12 cellular contexts compared by ENCODE assay signal in the genomic region with DNA sequence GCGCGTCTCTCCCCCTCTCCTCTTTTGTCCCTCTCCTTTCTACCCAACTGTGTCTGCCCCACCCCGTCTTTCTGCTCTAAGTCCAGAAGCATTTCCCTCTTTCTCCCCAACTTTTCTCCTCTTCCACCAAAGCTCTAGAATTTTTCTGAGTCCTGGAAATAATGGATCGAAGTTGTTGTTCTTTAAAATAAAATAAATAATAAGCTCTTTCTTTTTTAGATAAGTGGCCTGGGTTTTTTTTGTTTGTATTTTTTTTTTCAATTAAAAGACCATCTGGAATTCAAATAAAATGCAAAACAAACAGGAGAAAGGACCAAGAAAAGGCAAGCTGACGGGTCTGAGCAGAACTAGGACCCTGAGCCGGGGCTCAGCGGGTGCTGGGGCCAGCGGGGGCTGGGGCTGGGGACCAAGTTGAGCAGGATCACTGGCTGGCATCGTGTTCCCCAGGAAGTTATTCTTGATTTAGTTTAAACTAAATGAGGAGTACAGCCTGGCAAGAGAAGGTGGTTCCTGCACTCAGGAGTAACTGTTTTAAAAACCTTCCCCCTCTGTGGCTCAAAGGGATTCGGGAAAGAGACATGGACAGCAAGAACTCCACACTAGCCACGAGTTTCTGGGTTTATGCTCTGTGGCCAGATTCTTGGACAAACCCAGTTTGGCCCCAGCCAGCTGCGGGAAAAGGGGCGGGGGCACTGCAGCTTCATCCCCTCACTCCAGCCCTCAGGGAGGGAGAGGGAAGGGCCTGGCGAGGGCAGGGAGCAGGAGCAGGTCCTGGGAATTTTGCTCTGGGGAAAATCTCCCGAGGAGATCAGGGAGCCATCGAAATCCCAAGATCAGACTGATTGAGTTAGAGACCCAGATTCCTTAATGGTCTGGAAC. TPM values are rescaled to one million over a fixed set of nuclear protein-coding genes. Genes with fewer than 3 reads are reported as not detected.
DNase-seq lines count a peak whose midpoint lies in the region; ATAC-seq and TF ChIP-seq lines count a peak whose summit lies in the region.
"Had no signal": no experiment of that assay in that cellular context is flagged by ENCODE, and none has a peak within 500 bp of the region (broad histone marks: within the 10 kb centered on the region; RNA-seq: fewer than 3 reads in every experiment).

No MANE protein-coding gene starts in this region.

- H2BK15ac ChIP-seq in mesendoderm (replicated peaks; ENCODE audit: low read depth) = no peak overlapping the region

- H3K9me3 Mint-ChIP-seq in brain = no peaks in the 10 kb centered on the region

- H3K36me3 Mint-ChIP-seq in brain = no peaks in the 10 kb centered on the region

- peak in 1 of 5 donors; percentile 25 for DNase-seq in heart left ventricle
- DNase-seq in left ventricle myocardium superior = no peak
- DNase-seq in mesendoderm = peak; percentile 69
- peak; percentile 15 to 53 for DNase-seq in aorta
- DNase-seq: ACHN, NCI-H226 had no signal

- H2BK5ac ChIP-seq in mesendoderm (ENCODE audit: low read length) = no peak overlapping the region

- TF ChIP-seq CTCF in heart left ventricle (IDR thresholded peaks at IDR 0.05) (no peak), brain (conservative IDR thresholded peaks at IDR 0.05) (no peak)

- H4K8ac ChIP-seq in mesendoderm (ENCODE audit: low read depth, low read length) = no peak overlapping the region

- no peak overlapping the region for H3K56ac ChIP-seq in mesendoderm (ENCODE audit: low read length)

- H3K4me1 ChIP-seq in heart left ventricle (peaks cover 0 to 85% (median 52%) of the 10 kb centered on the region in 12 donors), mesendoderm (ENCODE audit: control insufficient read depth, low read depth, low read length) (peaks cover 13% of the 10 kb centered on the region), aorta (ENCODE audit: control insufficient read depth in 1 of 2, insufficient read depth in 2 of 2, low read length in 2 of 2) (no peaks in the 10 kb centered on the region)

- ATAC-seq in heart left ventricle (no peak), left ventricle myocardium superior (no peak), aorta (ENCODE audit: low FRiP score) (no peak), GM18519 (IDR thresholded peaks at IDR 0.05; ENCODE audit: low FRiP score, unreplicated experiment) (no peak), HG02970 (IDR thresholded peaks at IDR 0.05; ENCODE audit: low FRiP score, unreplicated experiment) (no peak), esophagus mucosa (no peak)

- WGBS in heart left ventricle, 4 donors = 19 to 29% (median 25%) methylated on average over 16 of the region's 16 CpGs
- WGBS in mesendoderm (ENCODE audit: extremely low coverage, insufficient coverage, low lambda C conversion rate) = no CpG with 5 or more reads among the region's 16 CpGs
- WGBS in aorta, 2 donors = 41 to 61% methylated on average over 16 of the region's 16 CpGs

- H3K23ac ChIP-seq in mesendoderm (ENCODE audit: low read length) = no peak overlapping the region

- no peak overlapping the region for H2AK5ac ChIP-seq in mesendoderm (ENCODE audit: low read length)

- intact Hi-C loops in heart left ventricle (cut with DNase I) (loop anchor here in 6 of 10 donors (5.0 kb wide), 5 partner anchors 57 to 407 kb away; no protein-coding TSS in a partner anchor), left ventricle myocardium superior (cut with micrococcal nuclease) (no loop called here), aorta (cut with DNase I) (loop anchor here in 1 of 2 donors (5.0 kb wide), 1 partner anchor 52 kb away; no protein-coding TSS in a partner anchor)

- no peak for TF ChIP-seq POLR2A in heart left ventricle (IDR thresholded peaks at IDR 0.05)

- no peak overlapping the region for H3K4ac ChIP-seq in mesendoderm (ENCODE audit: low read depth, low read length)

- H2BK120ac ChIP-seq in mesendoderm (ENCODE audit: low read depth, low read length) = no peak overlapping the region

- peaks cover 40% of the 10 kb centered on the region for H3K4me1 Mint-ChIP-seq in brain

- no peak overlapping the region for H3K4me2 ChIP-seq in mesendoderm (ENCODE audit: low read length)

- peak overlapping the region; percentile 63 to 98 (median 84) for H3K27ac ChIP-seq in heart left ventricle
- no peak overlapping the region for H3K27ac ChIP-seq in mesendoderm (ENCODE audit: low read depth, low read length)
- no peak overlapping the region for H3K27ac ChIP-seq in aorta (ENCODE audit: low read depth in 1 of 2, low read length in 2 of 2)

- H3K4me3 ChIP-seq in heart left ventricle (peak overlapping the region; percentile 59 to 84 (median 70)), mesendoderm (ENCODE audit: low read length) (no peak overlapping the region), aorta (ENCODE audit: low read length in 2 of 2) (no peak overlapping the region)

- no peaks in the 10 kb centered on the region for H3K79me2 ChIP-seq in mesendoderm (ENCODE audit: control insufficient read depth, insufficient read depth, low read length)

- H3K27me3 ChIP-seq in heart left ventricle (peaks cover 30 to 96% (median 67%) of the 10 kb centered on the region in 9 donors), mesendoderm (ENCODE audit: insufficient read depth, low read length, poor library complexity) (peaks cover 34% of the 10 kb centered on the region), aorta (ENCODE audit: control insufficient read depth in 1 of 2, insufficient read depth in 2 of 2, low read length in 1 of 2) (no peaks in the 10 kb centered on the region)

- no peaks in the 10 kb centered on the region for H3K79me1 ChIP-seq in mesendoderm (ENCODE audit: low read length)

- H3K4me3 Mint-ChIP-seq in brain = peak overlapping the region in 3 of 5 experiments; percentile 53 to 75 (median 56)

- peaks cover 100% of the 10 kb centered on the region for H3K27me3 Mint-ChIP-seq in brain

- H3K9me3 ChIP-seq in heart left ventricle (no peaks in the 10 kb centered on the region), aorta (ENCODE audit: control insufficient read depth, low read length) (no peaks in the 10 kb centered on the region)

- H3K9ac ChIP-seq in mesendoderm (ENCODE audit: low read length) = no peak overlapping the region

- H4K5ac ChIP-seq in mesendoderm (ENCODE audit: low read length) = no peak overlapping the region

- H3K27ac Mint-ChIP-seq in brain = no peak overlapping the region

- peaks cover 0 to 29% (median 7%) of the 10 kb centered on the region in 9 donors for H3K36me3 ChIP-seq in heart left ventricle
- no peaks in the 10 kb centered on the region for H3K36me3 ChIP-seq in mesendoderm (ENCODE audit: control insufficient read depth, insufficient read depth, low read length)
- H3K36me3 ChIP-seq in aorta (ENCODE audit: control insufficient read depth in 1 of 2, insufficient read depth in 2 of 2, low read length in 1 of 2) = no peaks in the 10 kb centered on the region

- H3K18ac ChIP-seq in mesendoderm (ENCODE audit: low read length) = no peak overlapping the region

RNA-seq across cellular contexts. Expression of a gene that starts 8.4 kb away (rescaled TPM):
- total RNA-seq in heart left ventricle = 10 to 100 TPM in 7 of 9 donors, 1 to 10 TPM in 2; 6.0 to 30.7 (median 12.3) TPM
- polyA plus RNA-seq in heart left ventricle = 10 to 100 TPM; 16.8 to 18.2 TPM
- total RNA-seq in left ventricle myocardium superior = 8.0 TPM
- 3.7 TPM for polyA plus RNA-seq in brain (ENCODE audit: insufficient read depth, low read depth, low replicate concordance)
- 0.80 TPM for polyA plus RNA-seq in mesendoderm (2013, experiment 1 of 2)
- polyA plus RNA-seq in mesendoderm (2013, experiment 2 of 2) = 0.69 TPM
- 10 to 100 TPM; 12.5 to 39.5 TPM for total RNA-seq in aorta
- 1 to 10 TPM; 2.1 to 3.4 TPM for polyA plus RNA-seq in aorta
- total RNA-seq in esophagus mucosa = 1.1 TPM

RNA-seq across cellular contexts. Expression of a gene that starts 18.0 kb away (rescaled TPM):
- total RNA-seq in heart left ventricle = not detected
- not detected for polyA plus RNA-seq in heart left ventricle
- total RNA-seq in left ventricle myocardium superior = not detected
- not detected for polyA plus RNA-seq in brain (ENCODE audit: insufficient read depth, low read depth, low replicate concordance)
- not detected for polyA plus RNA-seq in mesendoderm (2013, experiment 1 of 2)
- polyA plus RNA-seq in mesendoderm (2013, experiment 2 of 2) = not detected
- total RNA-seq in aorta = not detected
- polyA plus RNA-seq in aorta = not detected
- total RNA-seq in esophagus mucosa = not detected
- total RNA-seq: bronchial epithelial cell, frontal cortex had no signal

Comparison
In these comparisons a context has a peak if more than half of its experiments do, and no peak if none do; other contexts are left out.
1. H3K27ac ChIP-seq: peak in heart left ventricle (12 of 12); none in mesendoderm (single experiment) and aorta (0 of 2).
2. H3K4me3 ChIP-seq: peak in heart left ventricle (12 of 12); none in mesendoderm (single experiment) and aorta (0 of 2).